Comparison of ENCODE assay signal across 12 cellular contexts in genomic region chr7:114759347-114760062, GRCh38.
DNase-seq lines count a peak whose midpoint lies in the region; ATAC-seq and TF ChIP-seq lines count a peak whose summit lies in the region.
"Had no signal": no experiment of that assay in that cellular context is flagged by ENCODE, and none has a peak within 500 bp of the region (broad histone marks: within the 10 kb centered on the region; RNA-seq: fewer than 3 reads in every experiment).

No MANE protein-coding gene starts in this region.

- DNase-seq in GM23338 (ENCODE audit: low spot score) = no peak
- peak; percentile 98 for DNase-seq in NCI-H748 treated with DMSO at 0.1 percent for 48 hours (lab: John Stamatoyannopoulos, UW)
- DNase-seq in fibroblast of peridontal ligament (ENCODE audit: extremely low read depth) = peak; percentile 4
- no peak for DNase-seq in UCSD-AML1 (lab: John Stamatoyannopoulos, UW; ENCODE audit: unreplicated experiment)
- no peak for DNase-seq in transverse colon
- DNase-seq in nephron progenitor cell = no peak
- no peak for DNase-seq in NCI-H526 treated with DMSO at 0.1 percent for 48 hours (lab: John Stamatoyannopoulos, UW)
- DNase-seq: activated CD4-positive, alpha-beta T cell treated with anti-CD3 and anti-CD28 coated beads for 36 hours; activated effector memory CD4-positive, alpha-beta T cell treated with Interleukin-2 at 50 U/mL for 16 hours; NCI-H1694 had no signal

- peak overlapping the region; percentile 25 for H3K27ac ChIP-seq in 22Rv1
- no peak overlapping the region for H3K27ac ChIP-seq in GM23338 (ENCODE audit: low read depth)
- no peak overlapping the region for H3K27ac ChIP-seq in transverse colon
- H3K27ac ChIP-seq: cardiac muscle cell had no signal

- H3K27me3 ChIP-seq in GM23338 (ENCODE audit: insufficient read depth) (no peaks in the 10 kb centered on the region), transverse colon (no peaks in the 10 kb centered on the region)
- H3K27me3 ChIP-seq: cardiac muscle cell had no signal

- TF ChIP-seq EP300 in transverse colon (IDR thresholded peaks at IDR 0.05; ENCODE audit: low read depth) = no peak

- no peaks in the 10 kb centered on the region for H3K36me3 Mint-ChIP-seq in GM23338 (ENCODE audit: low read depth)
- no peaks in the 10 kb centered on the region for H3K36me3 Mint-ChIP-seq in nephron progenitor cell (ENCODE audit: low read depth)

- 69% methylated on average over 2 of the region's 2 CpGs for WGBS in transverse colon (ENCODE audit: low coverage in 1 of 2), 2 donors

- H3F3A ChIP-seq in GM23338 (replicated peaks; ENCODE audit: low read depth) = no peaks in the 10 kb centered on the region

- TF ChIP-seq CTCF in 22Rv1 (IDR thresholded peaks at IDR 0.05) = no peak
- TF ChIP-seq CTCF in GM23338 (conservative IDR thresholded peaks at IDR 0.05; ENCODE audit: low read depth in 2 of 2) = no peak
- TF ChIP-seq CTCF in transverse colon (IDR thresholded peaks at IDR 0.05) = no peak
- no peak for TF ChIP-seq CTCF in nephron progenitor cell (IDR thresholded peaks at IDR 0.05)

- H3K4me2 ChIP-seq in GM23338 = no peak overlapping the region

- H3K4me1 Mint-ChIP-seq in GM23338 (peaks cover 3% of the 10 kb centered on the region; the same call in 1 of the 3 replicates), nephron progenitor cell (peaks cover 7% of the 10 kb centered on the region)
- H3K4me1 Mint-ChIP-seq: activated CD4-positive, alpha-beta T cell treated with anti-CD3 and anti-CD28 coated beads for 36 hours had no signal

- intact Hi-C loops in transverse colon (cut with DNase I; ENCODE audit: low total_unique reads) = no loop called here

- no peaks in the 10 kb centered on the region for H3K36me3 ChIP-seq in GM23338 (ENCODE audit: insufficient read depth)
- H3K36me3 ChIP-seq in transverse colon = no peaks in the 10 kb centered on the region
- H3K36me3 ChIP-seq: cardiac muscle cell had no signal

- peak overlapping the region; percentile 32; the same call in 1 of the 2 replicates for H2AFZ ChIP-seq in GM23338

- ATAC-seq in GM23338 = no peak
- ATAC-seq: activated CD4-positive, alpha-beta T cell treated with anti-CD3 and anti-CD28 coated beads for 36 hours had no signal

- no peaks in the 10 kb centered on the region for H3K9me3 ChIP-seq in transverse colon

- H3K9me3 Mint-ChIP-seq in GM23338 (no peaks in the 10 kb centered on the region), nephron progenitor cell (no peaks in the 10 kb centered on the region)

- no peaks in the 10 kb centered on the region for H4K20me1 ChIP-seq in GM23338 (replicated peaks; ENCODE audit: insufficient read depth)

- H3K4me3 Mint-ChIP-seq in GM23338 = no peak overlapping the region
- no peak overlapping the region for H3K4me3 Mint-ChIP-seq in nephron progenitor cell
- H3K4me3 Mint-ChIP-seq: activated CD4-positive, alpha-beta T cell treated with anti-CD3 and anti-CD28 coated beads for 36 hours had no signal

- TF ChIP-seq POLR2A in transverse colon (IDR thresholded peaks at IDR 0.05) = no peak

- H3K4me3 ChIP-seq in GM23338 (no peak overlapping the region), transverse colon (no peak overlapping the region)
- H3K4me3 ChIP-seq: cardiac muscle cell had no signal

- H3K27ac Mint-ChIP-seq in GM23338 (no peak overlapping the region), nephron progenitor cell (no peak overlapping the region)
- H3K27ac Mint-ChIP-seq: activated CD4-positive, alpha-beta T cell treated with anti-CD3 and anti-CD28 coated beads for 36 hours had no signal

- H3K79me2 ChIP-seq in GM23338 (replicated peaks; ENCODE audit: insufficient read depth) = no peaks in the 10 kb centered on the region

- H3K27me3 Mint-ChIP-seq in GM23338 (ENCODE audit: insufficient read depth, low read depth, poor library complexity) (no peaks in the 10 kb centered on the region), nephron progenitor cell (ENCODE audit: low read depth, poor library complexity) (peaks cover 4% of the 10 kb centered on the region)

- H3K9me2 ChIP-seq in GM23338 (ENCODE audit: insufficient read depth) = peaks cover 11% of the 10 kb centered on the region

- no peaks in the 10 kb centered on the region for H3K4me1 ChIP-seq in GM23338 (ENCODE audit: insufficient read depth)
- peaks cover 0 to 7% (median 0%) of the 10 kb centered on the region in 4 donors for H3K4me1 ChIP-seq in transverse colon

- in situ Hi-C loops in transverse colon (cut with MboI; ENCODE audit: low pct_ligation_motif_present in 1 of 4, low pct_unique_long_range_greater_than_20kb in 1 of 4, low sequenced_read_pairs in 3 of 4) = no loop called here

TF ChIP-seq in GM23338, 12 proteins besides CTCF, POLR2A, EP300 and RAD21:
- TF ChIP-seq NANOG (IDR thresholded peaks at IDR 0.05; ENCODE audit: borderline replicate concordance) (no peak), ZNF114 (CRISPR knock-in tag; IDR thresholded peaks at IDR 0.05) (no peak), EZH2phosphoT487 (IDR thresholded peaks at IDR 0.05; ENCODE audit: unreplicated experiment) (no peak)

Comparison
In these comparisons a context has a peak if more than half of its experiments do, and no peak if none do; other contexts are left out.
1. DNase-seq: peak in NCI-H748 treated with DMSO at 0.1 percent for 48 hours (single experiment) and fibroblast of peridontal ligament (single experiment); none in GM23338 (single experiment), UCSD-AML1 (single experiment), transverse colon (single experiment), nephron progenitor cell (single experiment) and NCI-H526 treated with DMSO at 0.1 percent for 48 hours (single experiment).